In the genomic region with DNA sequence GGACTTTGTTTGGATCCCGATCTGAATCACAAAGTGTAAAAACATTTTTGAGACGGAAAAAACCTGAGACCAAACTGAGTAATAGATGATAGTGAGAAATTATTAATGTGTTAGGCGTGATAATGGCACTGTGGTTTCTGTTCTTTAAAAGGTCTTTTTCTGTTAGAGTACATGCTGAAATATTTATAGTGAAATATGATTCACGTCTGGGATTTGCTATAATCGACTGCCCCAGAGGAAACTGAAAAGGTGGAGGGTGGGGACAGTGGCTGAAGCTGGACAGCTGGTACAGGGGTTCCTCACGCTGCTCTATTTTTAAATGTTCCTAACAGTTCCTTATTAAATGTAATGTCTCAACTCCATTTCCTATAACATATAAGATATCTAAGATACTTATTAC, we compare ENCODE assay signal across 24 cellular contexts. TPM values are rescaled to one million over a fixed set of nuclear protein-coding genes. Genes with fewer than 3 reads are reported as not detected.
A peak's percentile ranks its signal among the peaks of the same experiment; 100 is the strongest.
DNase-seq lines count a peak whose midpoint lies in the region; ATAC-seq and TF ChIP-seq lines count a peak whose summit lies in the region.
"Had no signal": no experiment of that assay in that cellular context is flagged by ENCODE, and none has a peak within 500 bp of the region (broad histone marks: within the 10 kb centered on the region; RNA-seq: fewer than 3 reads in every experiment).

No MANE protein-coding gene starts in this region.

- H3K4me3 ChIP-seq in ACC112 (ENCODE audit: low read depth, low read length) (no peak overlapping the region), hepatocyte (no peak overlapping the region), rectal smooth muscle tissue (ENCODE audit: low read length) (no peak overlapping the region)
- H3K4me3 ChIP-seq: esophagus squamous epithelium, PC-9, right atrium auricular region, testis had no signal

- ATAC-seq in GM18868 (IDR thresholded peaks at IDR 0.05; ENCODE audit: unreplicated experiment) (no peak), GM18858 (IDR thresholded peaks at IDR 0.05; ENCODE audit: unreplicated experiment) (no peak), HG02884 (IDR thresholded peaks at IDR 0.05; ENCODE audit: unreplicated experiment) (no peak)
- ATAC-seq: activated CD8-positive, alpha-beta T cell treated with anti-CD3 and anti-CD28 coated beads, Interleukin-2, amount 10 ng/mL, durations not matched to agents 7 days and 5 days; naive thymus-derived CD4-positive, alpha-beta T cell had no signal

- H3K27me3 ChIP-seq in ACC112 (ENCODE audit: insufficient read depth, low read length): no peaks in the 10 kb centered on the region
- H3K27me3 ChIP-seq in hepatocyte: no peaks in the 10 kb centered on the region
- no peaks in the 10 kb centered on the region for H3K27me3 ChIP-seq in rectal smooth muscle tissue (ENCODE audit: control insufficient read depth, insufficient read depth, low read length)
- H3K27me3 ChIP-seq: esophagus squamous epithelium, right atrium auricular region, testis had no signal

- no peak for TF ChIP-seq CTCF in VCaP (conservative IDR thresholded peaks at IDR 0.05)
- TF ChIP-seq CTCF in hepatocyte (IDR thresholded peaks at IDR 0.05; ENCODE audit: poor library complexity): no peak

- no peaks in the 10 kb centered on the region for H4K20me1 ChIP-seq in hepatocyte (ENCODE audit: insufficient read depth, poor library complexity, severe bottlenecking)

- H3K4me1 ChIP-seq in ACC112 (ENCODE audit: control insufficient read depth, insufficient read depth, low read length, unreplicated experiment) (peaks cover 32% of the 10 kb centered on the region), hepatocyte (ENCODE audit: insufficient read depth) (no peaks in the 10 kb centered on the region), rectal smooth muscle tissue (ENCODE audit: control insufficient read depth, insufficient read depth, low read length) (no peaks in the 10 kb centered on the region)

- WGBS in hepatocyte (ENCODE audit: low lambda C conversion rate, missing lambda C conversion rate): 89% methylated on average over 6 of the region's 6 CpGs

- peaks cover 30% of the 10 kb centered on the region for H3K36me3 ChIP-seq in ACC112 (ENCODE audit: insufficient read depth, low read length)
- no peaks in the 10 kb centered on the region for H3K36me3 ChIP-seq in hepatocyte (replicated peaks; ENCODE audit: insufficient read depth, low read depth)
- peaks cover 15% of the 10 kb centered on the region for H3K36me3 ChIP-seq in rectal smooth muscle tissue (ENCODE audit: control insufficient read depth, insufficient read depth, low read length)

- H3K27ac ChIP-seq in ACC112 (ENCODE audit: low read depth, low read length): peak overlapping the region; percentile 67
- peak overlapping the region; percentile 77 for H3K27ac ChIP-seq in VCaP
- peak overlapping the region; percentile 25 for H3K27ac ChIP-seq in hepatocyte
- peak overlapping the region; percentile 50 for H3K27ac ChIP-seq in rectal smooth muscle tissue (ENCODE audit: low read depth, low read length)
- H3K27ac ChIP-seq: PC-9, right atrium auricular region had no signal

- H3K79me2 ChIP-seq in ACC112 (ENCODE audit: control insufficient read depth, insufficient read depth, low read length, unreplicated experiment): peaks cover 29% of the 10 kb centered on the region
- H3K79me2 ChIP-seq in hepatocyte: peaks cover 4% of the 10 kb centered on the region

- DNase-seq in hepatocyte (ENCODE audit: low spot score): no peak
- no peak for DNase-seq in NCI-H2171 (lab: John Stamatoyannopoulos, UW)
- DNase-seq: activated CD8-positive, alpha-beta T cell treated with anti-CD3 and anti-CD28 coated beads, Interleukin-2, amount 10 ng/mL, durations not matched to agents 7 days and 5 days; amniotic stem cell; CD4-positive, alpha-beta T cell; esophagus squamous epithelium; KG1; MM.1S; naive thymus-derived CD4-positive, alpha-beta T cell; NCI-H1930; NCI-H526; NK-92 treated with Interleukin-12 subunit alpha and Interleukin-12 subunit beta, amount 100 ng/mL, for 24 hours; occipital lobe; PC-9; SHP77; stimulated activated CD8-positive, alpha-beta memory T cell treated with anti-CD3 and anti-CD28 coated beads, Interleukin-4, amount 100 ng/mL, for 48 hours; testis had no signal

- H3K9me3 ChIP-seq in hepatocyte (ENCODE audit: low read depth): no peaks in the 10 kb centered on the region
- H3K9me3 ChIP-seq: esophagus squamous epithelium, right atrium auricular region, testis had no signal

- no peak overlapping the region for H3K4me2 ChIP-seq in hepatocyte
- H3K4me2 ChIP-seq: PC-9 had no signal

- H2AFZ ChIP-seq in ACC112 (ENCODE audit: low read length, unreplicated experiment): no peak overlapping the region
- H2AFZ ChIP-seq in hepatocyte: no peak overlapping the region
- H2AFZ ChIP-seq: PC-9 had no signal

- H3K9ac ChIP-seq in rectal smooth muscle tissue (ENCODE audit: low read length): no peak overlapping the region

- H3K9me2 ChIP-seq in hepatocyte (replicated peaks; ENCODE audit: insufficient read depth): no peaks in the 10 kb centered on the region

RNA-seq across cellular contexts. Expression of gene URB1, which starts 11.2 kb away (rescaled TPM):
- total RNA-seq in hepatocyte: 10.1 and 13.6 TPM in 2 replicates
- polyA plus RNA-seq in hepatocyte: 2.9 and 3.4 TPM in 2 replicates

RNA-seq across cellular contexts. Expression of gene EVA1C, which starts 30.9 kb away (rescaled TPM):
- 2.9 and 3.4 TPM in 2 replicates for total RNA-seq in hepatocyte
- 2.2 and 4.4 TPM in 2 replicates for polyA plus RNA-seq in hepatocyte

Comparison
In these comparisons a context has a peak if more than half of its experiments do, and no peak if none do; other contexts are left out.
1. H3K27ac ChIP-seq: peak in every context shown above with its lines; median percentile 77 in VCaP; 67 in ACC112; 50 in rectal smooth muscle tissue; 25 in hepatocyte.